In genomic region chr19:8276497-8276896, GRCh38 we compare ENCODE assay signal across 8 cellular contexts. TPM values are rescaled to one million over a fixed set of nuclear protein-coding genes. Genes with fewer than 3 reads are reported as not detected.
DNase-seq lines count a peak whose midpoint lies in the region; ATAC-seq, FAIRE-seq and TF ChIP-seq lines count a peak whose summit lies in the region.
"Not testable (repeated sequence)": the region's sequence is repeated elsewhere in the genome, so short reads cannot be mapped to it uniquely, and the experiment has no call there.

No MANE protein-coding gene starts in this region.

- H3K9me2 ChIP-seq in GM23338 (ENCODE audit: insufficient read depth), result not testable (repeated sequence)

- intact Hi-C loops in left colon (cut with DNase I, micrococcal nuclease), result not testable (repeated sequence)

- not testable (repeated sequence) for H3K79me2 ChIP-seq in GM23338 (replicated peaks; ENCODE audit: insufficient read depth)

- not testable (repeated sequence) for H3K27me3 ChIP-seq in GM23338 (ENCODE audit: insufficient read depth); foreskin keratinocyte

- DNase-seq in A549 (ENCODE audit: low read depth in 1 of 2, low spot score in 1 of 2); GM23338 (ENCODE audit: low spot score); T-helper 17 cell; foreskin keratinocyte; left colon; naive B cell; stimulated activated naive B cell treated with anti-CD40 and anti-IgM and Interleukin-4, amounts not matched to agents 10 μg/mL and 1 μg/mL and 100 μg/mL, for 72 hours: not testable (repeated sequence)

- H3K4me1 ChIP-seq in A549; GM23338 (ENCODE audit: insufficient read depth); foreskin keratinocyte: not testable (repeated sequence)

- CTCF ChIA-PET in A549 (lab: Yijun Ruan, JAX), result not testable (repeated sequence)

- ATAC-seq in A549 (peak; percentile 76 to 89), GM23338 (peak; percentile 90), T-helper 17 cell (peak; percentile 59), foreskin keratinocyte (peak; percentile 32), left colon (peak; percentile 60), naive B cell (ENCODE audit: low read depth in 2 of 2) (peak; percentile 46 to 50)
- peak; percentile 62 for ATAC-seq in activated T-helper 17 cell treated with anti-CD3 and anti-CD28 coated beads, Interleukin-2, amount 50 U/mL, for 72 hours (replicated peaks)
- ATAC-seq in stimulated activated naive B cell treated with anti-CD40 and anti-IgM and Interleukin-4, amounts not matched to agents 10 μg/mL and 1 μg/mL and 100 μg/mL, for 72 hours (replicated peaks), result peak; percentile 47 to 53

- TF ChIP-seq POLR2A in A549 (IDR thresholded peaks at IDR 0.05; ENCODE audit: low read length), result not testable (repeated sequence)

- not testable (repeated sequence) for H3K27ac ChIP-seq in A549; GM23338 (ENCODE audit: low read depth); foreskin keratinocyte

- H3K27ac Mint-ChIP-seq in GM23338; T-helper 17 cell; activated T-helper 17 cell treated with anti-CD3 and anti-CD28 coated beads, Interleukin-2, amount 50 U/mL, for 72 hours; naive B cell; stimulated activated naive B cell treated with anti-CD40 and anti-IgM and Interleukin-4, amounts not matched to agents 10 μg/mL and 1 μg/mL and 100 μg/mL, for 72 hours: not testable (repeated sequence)

- H3K36me3 ChIP-seq in GM23338 (ENCODE audit: insufficient read depth), result not testable (repeated sequence)

- not testable (repeated sequence) for FAIRE-seq in A549 (lab: Jason Lieb, UNC)

- H3F3A ChIP-seq in GM23338 (replicated peaks; ENCODE audit: low read depth), result not testable (repeated sequence)

- H3K4me3 ChIP-seq in A549, GM23338: not testable (repeated sequence)

- not testable (repeated sequence) for H3K9me3 Mint-ChIP-seq in GM23338; activated T-helper 17 cell treated with anti-CD3 and anti-CD28 coated beads, Interleukin-2, amount 50 U/mL, for 72 hours; naive B cell; stimulated activated naive B cell treated with anti-CD40 and anti-IgM and Interleukin-4, amounts not matched to agents 10 μg/mL and 1 μg/mL and 100 μg/mL, for 72 hours

- H3K4me2 ChIP-seq in A549, GM23338: not testable (repeated sequence)

- H3K27me3 Mint-ChIP-seq in GM23338 (ENCODE audit: insufficient read depth, low read depth, poor library complexity); T-helper 17 cell; activated T-helper 17 cell treated with anti-CD3 and anti-CD28 coated beads, Interleukin-2, amount 50 U/mL, for 72 hours; naive B cell; stimulated activated naive B cell treated with anti-CD40 and anti-IgM and Interleukin-4, amounts not matched to agents 10 μg/mL and 1 μg/mL and 100 μg/mL, for 72 hours: not testable (repeated sequence)

- TF ChIP-seq EP300 in A549 (IDR thresholded peaks at IDR 0.05), result not testable (repeated sequence)

- not testable (repeated sequence) for H3K4me3 Mint-ChIP-seq in GM23338; T-helper 17 cell; activated T-helper 17 cell treated with anti-CD3 and anti-CD28 coated beads, Interleukin-2, amount 50 U/mL, for 72 hours; naive B cell; stimulated activated naive B cell treated with anti-CD40 and anti-IgM and Interleukin-4, amounts not matched to agents 10 μg/mL and 1 μg/mL and 100 μg/mL, for 72 hours

- H2AFZ ChIP-seq in GM23338, result not testable (repeated sequence)

- POLR2A ChIA-PET in A549 (lab: Yijun Ruan, JAX), result not testable (repeated sequence)

- not testable (repeated sequence) for H3K36me3 Mint-ChIP-seq in GM23338 (ENCODE audit: low read depth); T-helper 17 cell (ENCODE audit: low read depth); activated T-helper 17 cell treated with anti-CD3 and anti-CD28 coated beads, Interleukin-2, amount 50 U/mL, for 72 hours (ENCODE audit: low read depth); naive B cell; stimulated activated naive B cell treated with anti-CD40 and anti-IgM and Interleukin-4, amounts not matched to agents 10 μg/mL and 1 μg/mL and 100 μg/mL, for 72 hours

- TF ChIP-seq RAD21 in A549 (conservative IDR thresholded peaks at IDR 0.05 in 1 of 2, IDR thresholded peaks at IDR 0.05 in 1 of 2), result not testable (repeated sequence)

- TF ChIP-seq CTCF in A549 (IDR thresholded peaks at IDR 0.05); GM23338 (conservative IDR thresholded peaks at IDR 0.05; ENCODE audit: low read depth in 2 of 2); foreskin keratinocyte (conservative IDR thresholded peaks at IDR 0.05): not testable (repeated sequence)

- not testable (repeated sequence) for H3K9me3 ChIP-seq in A549; T-helper 17 cell (ENCODE audit: control insufficient read depth, low read length, poor library complexity, severe bottlenecking)

- not testable (repeated sequence) for H3K4me1 Mint-ChIP-seq in GM23338; T-helper 17 cell; activated T-helper 17 cell treated with anti-CD3 and anti-CD28 coated beads, Interleukin-2, amount 50 U/mL, for 72 hours; naive B cell; stimulated activated naive B cell treated with anti-CD40 and anti-IgM and Interleukin-4, amounts not matched to agents 10 μg/mL and 1 μg/mL and 100 μg/mL, for 72 hours

- not testable (repeated sequence) for H4K20me1 ChIP-seq in GM23338 (replicated peaks; ENCODE audit: insufficient read depth)

- no CpG with 5 or more reads among the region's 9 CpGs for whole genome bisulfite sequencing in A549 (ENCODE audit: missing lambda C conversion rate)

RNA-seq across cellular contexts. Expression of gene CD320, which starts 31.7 kb away (rescaled TPM):
- 27.4 and 28.8 TPM in 2 replicates for polyA plus RNA-seq in A549 (2011; rRNA removed)
- polyA plus RNA-seq in A549 (2012; cell fraction: cytosol; rRNA removed), result 130 and 158 TPM in 2 replicates
- 175 and 229 TPM in 2 replicates for polyA plus RNA-seq in A549 (2012; cell fraction: nucleus; rRNA removed)
- 51.9 to 54.2 TPM (median 54.1 TPM) in 3 replicates for polyA plus RNA-seq in A549 (2017; fragmentation: RNase III; extraction: RNeasy Plus Mini Kit Qiagen cat#74134 plus additional on column Dnase treatment)
- 11.4 and 16.0 TPM in 2 replicates for polyA minus RNA-seq in A549 (2011; rRNA and poly(A)+ RNA removed)
- total RNA-seq in GM23338 (2014; rRNA removed; shearing (Covaris generic)), result 84.9 and 124 TPM in 2 replicates
- polyA plus RNA-seq in GM23338 (2016; fragmentation: Nextera tagmentation; extraction: Ambion mirVana), result 87.0 and 90.0 TPM in 2 replicates
- 10 to 100 TPM; 21.1 to 27.4 TPM for total RNA-seq in T-helper 17 cell
- total RNA-seq in activated T-helper 17 cell treated with anti-CD3 and anti-CD28 coated beads, Interleukin-2, amount 50 U/mL, for 72 hours, result 10 to 100 TPM; 49.0 to 87.8 TPM
- total RNA-seq in foreskin keratinocyte, result 46.0 and 51.8 TPM in 2 replicates
- polyA plus RNA-seq in foreskin keratinocyte, result 70.5 and 73.9 TPM in 2 replicates
- total RNA-seq in left colon, result 10 to 100 TPM; 46.0 to 46.2 TPM
- polyA plus RNA-seq in naive B cell (ENCODE audit: low read depth in 6 of 6), result 10 to 100 TPM; 16.0 to 32.4 (median 24.3) TPM

RNA-seq across cellular contexts. Expression of gene NDUFA7, which starts 44.7 kb away (rescaled TPM):
- 29.7 and 44.5 TPM in 2 replicates for polyA plus RNA-seq in A549 (2011; rRNA removed)
- 88.3 and 93.3 TPM in 2 replicates for polyA plus RNA-seq in A549 (2012; cell fraction: cytosol; rRNA removed)
- 74.6 and 91.8 TPM in 2 replicates for polyA plus RNA-seq in A549 (2012; cell fraction: nucleus; rRNA removed)
- polyA plus RNA-seq in A549 (2017; fragmentation: RNase III; extraction: RNeasy Plus Mini Kit Qiagen cat#74134 plus additional on column Dnase treatment), result 29.0 to 44.0 TPM (median 40.2 TPM) in 3 replicates
- polyA minus RNA-seq in A549 (2011; rRNA and poly(A)+ RNA removed), result 35.1 and 58.5 TPM in 2 replicates
- total RNA-seq in GM23338 (2014; rRNA removed; shearing (Covaris generic)), result 35.1 and 38.3 TPM in 2 replicates
- 344 and 364 TPM in 2 replicates for polyA plus RNA-seq in GM23338 (2016; fragmentation: Nextera tagmentation; extraction: Ambion mirVana)
- total RNA-seq in T-helper 17 cell, result 10 to 100 TPM; 24.4 to 31.9 TPM
- 10 to 100 TPM; 42.6 to 51.3 TPM for total RNA-seq in activated T-helper 17 cell treated with anti-CD3 and anti-CD28 coated beads, Interleukin-2, amount 50 U/mL, for 72 hours
- total RNA-seq in foreskin keratinocyte, result 101 and 110 TPM in 2 replicates
- 177 and 193 TPM in 2 replicates for polyA plus RNA-seq in foreskin keratinocyte
- total RNA-seq in left colon, result 10 to 100 TPM; 49.3 to 59.6 TPM
- polyA plus RNA-seq in naive B cell (ENCODE audit: low read depth in 6 of 6), result 100 to 1,000 TPM; 117 to 143 (median 128) TPM

RNA-seq across cellular contexts. Expression of gene RPS28, which starts 44.8 kb away (rescaled TPM):
- polyA plus RNA-seq in A549 (2011; rRNA removed), result 374 and 406 TPM in 2 replicates
- 710 and 713 TPM in 2 replicates for polyA plus RNA-seq in A549 (2012; cell fraction: cytosol; rRNA removed)
- 369 and 438 TPM in 2 replicates for polyA plus RNA-seq in A549 (2012; cell fraction: nucleus; rRNA removed)
- polyA plus RNA-seq in A549 (2017; fragmentation: RNase III; extraction: RNeasy Plus Mini Kit Qiagen cat#74134 plus additional on column Dnase treatment), result 399 to 449 TPM (median 404 TPM) in 3 replicates
- 95.9 and 197 TPM in 2 replicates for polyA minus RNA-seq in A549 (2011; rRNA and poly(A)+ RNA removed)
- 151 and 174 TPM in 2 replicates for total RNA-seq in GM23338 (2014; rRNA removed; shearing (Covaris generic))
- polyA plus RNA-seq in GM23338 (2016; fragmentation: Nextera tagmentation; extraction: Ambion mirVana), result 1,790 and 2,003 TPM in 2 replicates
- 1,000 to 10,000 TPM; 3,190 to 3,198 TPM for total RNA-seq in T-helper 17 cell
- total RNA-seq in activated T-helper 17 cell treated with anti-CD3 and anti-CD28 coated beads, Interleukin-2, amount 50 U/mL, for 72 hours, result 1,000 to 10,000 TPM; 2,364 to 2,621 TPM
- 761 and 816 TPM in 2 replicates for total RNA-seq in foreskin keratinocyte
- polyA plus RNA-seq in foreskin keratinocyte, result 1,688 and 1,858 TPM in 2 replicates
- 1,000 to 10,000 TPM; 1,489 to 1,517 TPM for total RNA-seq in left colon
- 1,000 to 10,000 TPM; 1,256 to 2,811 (median 2,461) TPM for polyA plus RNA-seq in naive B cell (ENCODE audit: low read depth in 6 of 6)

Comparison
In these comparisons a context has a peak if more than half of its experiments do, and no peak if none do; other contexts are left out.
1. ATAC-seq: peak in every context shown above with its lines; median percentile 90 in GM23338; 82 in A549; 62 in activated T-helper 17 cell treated with anti-CD3 and anti-CD28 coated beads, Interleukin-2, amount 50 U/mL, for 72 hours; 60 in left colon; 59 in T-helper 17 cell; 50 in stimulated activated naive B cell treated with anti-CD40 and anti-IgM and Interleukin-4, amounts not matched to agents 10 μg/mL and 1 μg/mL and 100 μg/mL, for 72 hours; 48 in naive B cell; 32 in foreskin keratinocyte.